Comparison of ENCODE assay signal across 1 cellular context in the genomic region with DNA sequence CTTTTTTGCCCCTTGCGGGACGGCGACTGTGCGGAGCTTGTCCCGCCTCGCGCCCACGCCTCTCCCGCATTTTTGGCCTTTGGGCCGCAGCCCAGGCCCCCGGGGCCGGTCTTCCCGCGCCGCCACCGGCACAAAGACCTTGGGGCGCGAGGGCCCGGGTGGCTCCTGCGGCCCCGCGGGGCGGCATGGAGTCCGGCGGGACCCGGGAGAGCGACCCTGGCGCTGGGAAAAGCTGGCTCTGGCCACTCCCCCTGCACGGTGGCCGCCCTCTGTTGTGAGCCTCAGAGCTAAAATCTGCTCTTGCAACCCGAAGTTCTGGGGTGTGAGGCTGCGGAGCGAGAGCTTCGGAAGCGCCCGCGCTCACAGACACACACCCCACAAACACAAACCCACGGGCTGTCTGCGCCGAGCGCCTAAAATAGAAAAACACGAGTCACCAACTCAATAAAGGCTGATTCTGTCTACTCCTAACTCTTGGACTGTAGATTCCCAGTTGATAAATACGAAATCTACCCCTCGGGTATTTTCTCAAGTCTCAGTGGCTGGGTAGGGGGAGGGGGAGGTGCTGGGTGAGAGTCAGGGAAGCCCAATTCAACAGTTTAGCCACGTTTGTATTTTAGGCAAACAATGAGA.
TF ChIP-seq lines count a peak whose summit lies in the region.

No MANE protein-coding gene starts in this region.

TF ChIP-seq in HepG2, 621 proteins besides CTCF, POLR2A, EP300 and RAD21 (continued from another document and continues in another):
- TF ChIP-seq, protein P1, sequence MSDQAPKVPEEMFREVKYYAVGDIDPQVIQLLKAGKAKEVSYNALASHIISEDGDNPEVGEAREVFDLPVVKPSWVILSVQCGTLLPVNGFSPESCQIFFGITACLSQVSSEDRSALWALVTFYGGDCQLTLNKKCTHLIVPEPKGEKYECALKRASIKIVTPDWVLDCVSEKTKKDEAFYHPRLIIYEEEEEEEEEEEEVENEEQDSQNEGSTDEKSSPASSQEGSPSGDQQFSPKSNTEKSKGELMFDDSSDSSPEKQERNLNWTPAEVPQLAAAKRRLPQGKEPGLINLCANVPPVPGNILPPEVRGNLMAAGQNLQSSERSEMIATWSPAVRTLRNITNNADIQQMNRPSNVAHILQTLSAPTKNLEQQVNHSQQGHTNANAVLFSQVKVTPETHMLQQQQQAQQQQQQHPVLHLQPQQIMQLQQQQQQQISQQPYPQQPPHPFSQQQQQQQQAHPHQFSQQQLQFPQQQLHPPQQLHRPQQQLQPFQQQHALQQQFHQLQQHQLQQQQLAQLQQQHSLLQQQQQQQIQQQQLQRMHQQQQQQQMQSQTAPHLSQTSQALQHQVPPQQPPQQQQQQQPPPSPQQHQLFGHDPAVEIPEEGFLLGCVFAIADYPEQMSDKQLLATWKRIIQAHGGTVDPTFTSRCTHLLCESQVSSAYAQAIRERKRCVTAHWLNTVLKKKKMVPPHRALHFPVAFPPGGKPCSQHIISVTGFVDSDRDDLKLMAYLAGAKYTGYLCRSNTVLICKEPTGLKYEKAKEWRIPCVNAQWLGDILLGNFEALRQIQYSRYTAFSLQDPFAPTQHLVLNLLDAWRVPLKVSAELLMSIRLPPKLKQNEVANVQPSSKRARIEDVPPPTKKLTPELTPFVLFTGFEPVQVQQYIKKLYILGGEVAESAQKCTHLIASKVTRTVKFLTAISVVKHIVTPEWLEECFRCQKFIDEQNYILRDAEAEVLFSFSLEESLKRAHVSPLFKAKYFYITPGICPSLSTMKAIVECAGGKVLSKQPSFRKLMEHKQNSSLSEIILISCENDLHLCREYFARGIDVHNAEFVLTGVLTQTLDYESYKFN (CRISPR knock-in tag; conservative IDR thresholded peaks at IDR 0.05): 0 out of 2 replicates have a peak, but pooled peaks have one; percentile 41
- no peak for TF ChIP-seq ZNF225 (CRISPR knock-in tag; IDR thresholded peaks at IDR 0.05)
- peak; percentile 55 for TF ChIP-seq HNRNPLL (IDR thresholded peaks at IDR 0.05; ENCODE audit: low read depth, low read length, poor library complexity, severe bottlenecking)
- no peak for TF ChIP-seq RORA (CRISPR knock-in tag; IDR thresholded peaks at IDR 0.05)
- peak; percentile 70; the same call in 1 of the 2 replicates for TF ChIP-seq ZNF709 (CRISPR knock-in tag; IDR thresholded peaks at IDR 0.05)
- TF ChIP-seq, protein P2, sequence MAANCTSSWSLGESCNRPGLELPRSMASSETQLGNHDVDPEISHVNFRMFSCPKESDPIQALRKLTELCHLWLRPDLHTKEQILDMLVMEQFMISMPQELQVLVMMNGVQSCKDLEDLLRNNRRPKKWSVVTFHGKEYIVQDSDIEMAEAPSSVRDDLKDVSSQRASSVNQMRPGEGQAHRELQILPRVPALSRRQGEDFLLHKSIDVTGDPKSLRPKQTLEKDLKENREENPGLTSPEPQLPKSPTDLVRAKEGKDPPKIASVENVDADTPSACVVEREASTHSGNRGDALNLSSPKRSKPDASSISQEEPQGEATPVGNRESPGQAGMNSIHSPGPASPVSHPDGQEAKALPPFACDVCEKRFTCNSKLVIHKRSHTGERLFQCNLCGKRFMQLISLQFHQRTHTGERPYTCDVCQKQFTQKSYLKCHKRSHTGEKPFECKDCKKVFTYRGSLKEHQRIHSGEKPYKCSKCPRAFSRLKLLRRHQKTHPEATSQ (CRISPR knock-in tag; IDR thresholded peaks at IDR 0.05; ENCODE audit: borderline replicate concordance): peak; percentile 60; the same call in 1 of the 2 replicates
- TF ChIP-seq, protein P3, sequence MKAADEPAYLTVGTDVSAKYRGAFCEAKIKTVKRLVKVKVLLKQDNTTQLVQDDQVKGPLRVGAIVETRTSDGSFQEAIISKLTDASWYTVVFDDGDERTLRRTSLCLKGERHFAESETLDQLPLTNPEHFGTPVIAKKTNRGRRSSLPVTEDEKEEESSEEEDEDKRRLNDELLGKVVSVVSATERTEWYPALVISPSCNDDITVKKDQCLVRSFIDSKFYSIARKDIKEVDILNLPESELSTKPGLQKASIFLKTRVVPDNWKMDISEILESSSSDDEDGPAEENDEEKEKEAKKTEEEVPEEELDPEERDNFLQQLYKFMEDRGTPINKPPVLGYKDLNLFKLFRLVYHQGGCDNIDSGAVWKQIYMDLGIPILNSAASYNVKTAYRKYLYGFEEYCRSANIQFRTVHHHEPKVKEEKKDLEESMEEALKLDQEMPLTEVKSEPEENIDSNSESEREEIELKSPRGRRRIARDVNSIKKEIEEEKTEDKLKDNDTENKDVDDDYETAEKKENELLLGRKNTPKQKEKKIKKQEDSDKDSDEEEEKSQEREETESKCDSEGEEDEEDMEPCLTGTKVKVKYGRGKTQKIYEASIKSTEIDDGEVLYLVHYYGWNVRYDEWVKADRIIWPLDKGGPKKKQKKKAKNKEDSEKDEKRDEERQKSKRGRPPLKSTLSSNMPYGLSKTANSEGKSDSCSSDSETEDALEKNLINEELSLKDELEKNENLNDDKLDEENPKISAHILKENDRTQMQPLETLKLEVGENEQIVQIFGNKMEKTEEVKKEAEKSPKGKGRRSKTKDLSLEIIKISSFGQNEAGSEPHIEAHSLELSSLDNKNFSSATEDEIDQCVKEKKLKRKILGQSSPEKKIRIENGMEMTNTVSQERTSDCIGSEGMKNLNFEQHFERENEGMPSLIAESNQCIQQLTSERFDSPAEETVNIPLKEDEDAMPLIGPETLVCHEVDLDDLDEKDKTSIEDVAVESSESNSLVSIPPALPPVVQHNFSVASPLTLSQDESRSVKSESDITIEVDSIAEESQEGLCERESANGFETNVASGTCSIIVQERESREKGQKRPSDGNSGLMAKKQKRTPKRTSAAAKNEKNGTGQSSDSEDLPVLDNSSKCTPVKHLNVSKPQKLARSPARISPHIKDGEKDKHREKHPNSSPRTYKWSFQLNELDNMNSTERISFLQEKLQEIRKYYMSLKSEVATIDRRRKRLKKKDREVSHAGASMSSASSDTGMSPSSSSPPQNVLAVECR (CRISPR knock-in tag; IDR thresholded peaks at IDR 0.05; ENCODE audit: borderline replicate concordance): peak; percentile 62; the same call in 1 of the 2 replicates
- TF ChIP-seq ISX (CRISPR knock-in tag; conservative IDR thresholded peaks at IDR 0.05): 0 out of 2 replicates have a peak, but pooled peaks have one; percentile 16
- TF ChIP-seq BRD4 (CRISPR knock-in tag; IDR thresholded peaks at IDR 0.05): 0 out of 2 replicates have a peak, but pooled peaks have one; percentile 43
- peak; percentile 95 for TF ChIP-seq AGO2 (optimal IDR thresholded peaks at IDR 0.05; ENCODE audit: low read depth, low read length)
- TF ChIP-seq GLI4 (CRISPR knock-in tag; IDR thresholded peaks at IDR 0.05; ENCODE audit: borderline replicate concordance): peak; percentile 32; the same call in 1 of the 2 replicates
- TF ChIP-seq, protein P4, sequence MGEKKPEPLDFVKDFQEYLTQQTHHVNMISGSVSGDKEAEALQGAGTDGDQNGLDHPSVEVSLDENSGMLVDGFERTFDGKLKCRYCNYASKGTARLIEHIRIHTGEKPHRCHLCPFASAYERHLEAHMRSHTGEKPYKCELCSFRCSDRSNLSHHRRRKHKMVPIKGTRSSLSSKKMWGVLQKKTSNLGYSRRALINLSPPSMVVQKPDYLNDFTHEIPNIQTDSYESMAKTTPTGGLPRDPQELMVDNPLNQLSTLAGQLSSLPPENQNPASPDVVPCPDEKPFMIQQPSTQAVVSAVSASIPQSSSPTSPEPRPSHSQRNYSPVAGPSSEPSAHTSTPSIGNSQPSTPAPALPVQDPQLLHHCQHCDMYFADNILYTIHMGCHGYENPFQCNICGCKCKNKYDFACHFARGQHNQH (CRISPR knock-in tag; IDR thresholded peaks at IDR 0.05): 0 out of 2 replicates have a peak, but pooled peaks have one; percentile 50
- TF ChIP-seq ZNF468 (CRISPR knock-in tag; IDR thresholded peaks at IDR 0.05): no peak
- TF ChIP-seq FOXC1 (CRISPR knock-in tag; IDR thresholded peaks at IDR 0.05; ENCODE audit: borderline replicate concordance): 0 out of 2 replicates have a peak, but pooled peaks have one; percentile 33
- peak; percentile 40; the same call in 1 of the 2 replicates for TF ChIP-seq KLF12 (CRISPR knock-in tag; IDR thresholded peaks at IDR 0.05; ENCODE audit: borderline replicate concordance)
- TF ChIP-seq ZNF678 (CRISPR knock-in tag; IDR thresholded peaks at IDR 0.05): no peak
- TF ChIP-seq ZNF746 (CRISPR knock-in tag; IDR thresholded peaks at IDR 0.05): no peak
- TF ChIP-seq ZNF567 (CRISPR knock-in tag; IDR thresholded peaks at IDR 0.05; ENCODE audit: borderline replicate concordance): no peak
- TF ChIP-seq ZNF205 (CRISPR knock-in tag; IDR thresholded peaks at IDR 0.05): peak; percentile 45; the same call in 1 of the 2 replicates
- 0 out of 2 replicates have a peak, but pooled peaks have one; percentile 16 for TF ChIP-seq SIN3A (IDR thresholded peaks at IDR 0.05; ENCODE audit: borderline replicate concordance, low read depth, low read length)
- TF ChIP-seq, protein P5, sequence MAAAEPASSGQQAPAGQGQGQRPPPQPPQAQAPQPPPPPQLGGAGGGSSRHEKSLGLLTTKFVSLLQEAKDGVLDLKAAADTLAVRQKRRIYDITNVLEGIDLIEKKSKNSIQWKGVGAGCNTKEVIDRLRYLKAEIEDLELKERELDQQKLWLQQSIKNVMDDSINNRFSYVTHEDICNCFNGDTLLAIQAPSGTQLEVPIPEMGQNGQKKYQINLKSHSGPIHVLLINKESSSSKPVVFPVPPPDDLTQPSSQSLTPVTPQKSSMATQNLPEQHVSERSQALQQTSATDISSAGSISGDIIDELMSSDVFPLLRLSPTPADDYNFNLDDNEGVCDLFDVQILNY (CRISPR knock-in tag; conservative IDR thresholded peaks at IDR 0.05): peak; percentile 60; the same call in 1 of the 2 replicates
- TF ChIP-seq ZNF660 (CRISPR knock-in tag; IDR thresholded peaks at IDR 0.05; ENCODE audit: borderline replicate concordance, low read depth): no peak
- peak; percentile 74; the same call in 1 of the 2 replicates for TF ChIP-seq NRL (CRISPR knock-in tag; IDR thresholded peaks at IDR 0.05; ENCODE audit: borderline replicate concordance)
- no peak for TF ChIP-seq FIP1L1 (IDR thresholded peaks at IDR 0.05; ENCODE audit: borderline replicate concordance, insufficient read depth, low read depth, low read length)
- TF ChIP-seq NFE2 (CRISPR knock-in tag; IDR thresholded peaks at IDR 0.05): no peak
- TF ChIP-seq SRY (CRISPR knock-in tag; IDR thresholded peaks at IDR 0.05): peak; percentile 80; the same call in 1 of the 2 replicates
- TF ChIP-seq, protein P6, sequence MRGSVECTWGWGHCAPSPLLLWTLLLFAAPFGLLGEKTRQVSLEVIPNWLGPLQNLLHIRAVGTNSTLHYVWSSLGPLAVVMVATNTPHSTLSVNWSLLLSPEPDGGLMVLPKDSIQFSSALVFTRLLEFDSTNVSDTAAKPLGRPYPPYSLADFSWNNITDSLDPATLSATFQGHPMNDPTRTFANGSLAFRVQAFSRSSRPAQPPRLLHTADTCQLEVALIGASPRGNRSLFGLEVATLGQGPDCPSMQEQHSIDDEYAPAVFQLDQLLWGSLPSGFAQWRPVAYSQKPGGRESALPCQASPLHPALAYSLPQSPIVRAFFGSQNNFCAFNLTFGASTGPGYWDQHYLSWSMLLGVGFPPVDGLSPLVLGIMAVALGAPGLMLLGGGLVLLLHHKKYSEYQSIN (CRISPR knock-in tag; IDR thresholded peaks at IDR 0.05; ENCODE audit: borderline replicate concordance): no peak
- no peak for TF ChIP-seq ZFYVE20 (CRISPR knock-in tag; IDR thresholded peaks at IDR 0.05; ENCODE audit: borderline replicate concordance, low read depth)
- 0 out of 2 replicates have a peak, but pooled peaks have one; percentile 58 for TF ChIP-seq AHR (CRISPR knock-in tag; IDR thresholded peaks at IDR 0.05)
- TF ChIP-seq ZNF780A (CRISPR knock-in tag; IDR thresholded peaks at IDR 0.05): no peak
- TF ChIP-seq, protein P7, sequence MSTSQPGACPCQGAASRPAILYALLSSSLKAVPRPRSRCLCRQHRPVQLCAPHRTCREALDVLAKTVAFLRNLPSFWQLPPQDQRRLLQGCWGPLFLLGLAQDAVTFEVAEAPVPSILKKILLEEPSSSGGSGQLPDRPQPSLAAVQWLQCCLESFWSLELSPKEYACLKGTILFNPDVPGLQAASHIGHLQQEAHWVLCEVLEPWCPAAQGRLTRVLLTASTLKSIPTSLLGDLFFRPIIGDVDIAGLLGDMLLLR (CRISPR knock-in tag; IDR thresholded peaks at IDR 0.05): 0 out of 2 replicates have a peak, but pooled peaks have one; percentile 65
- peak; percentile 42 for TF ChIP-seq HNRNPK (IDR thresholded peaks at IDR 0.05; ENCODE audit: low read depth, low read length, poor library complexity, severe bottlenecking)
- no peak for TF ChIP-seq NCOA1 (CRISPR knock-in tag; IDR thresholded peaks at IDR 0.05)
- TF ChIP-seq ZNF333 (CRISPR knock-in tag; IDR thresholded peaks at IDR 0.05; ENCODE audit: borderline replicate concordance): 0 out of 2 replicates have a peak, but pooled peaks have one; percentile 69
- TF ChIP-seq ZNF501 (CRISPR knock-in tag; IDR thresholded peaks at IDR 0.05): peak; percentile 93
- TF ChIP-seq, protein P8, sequence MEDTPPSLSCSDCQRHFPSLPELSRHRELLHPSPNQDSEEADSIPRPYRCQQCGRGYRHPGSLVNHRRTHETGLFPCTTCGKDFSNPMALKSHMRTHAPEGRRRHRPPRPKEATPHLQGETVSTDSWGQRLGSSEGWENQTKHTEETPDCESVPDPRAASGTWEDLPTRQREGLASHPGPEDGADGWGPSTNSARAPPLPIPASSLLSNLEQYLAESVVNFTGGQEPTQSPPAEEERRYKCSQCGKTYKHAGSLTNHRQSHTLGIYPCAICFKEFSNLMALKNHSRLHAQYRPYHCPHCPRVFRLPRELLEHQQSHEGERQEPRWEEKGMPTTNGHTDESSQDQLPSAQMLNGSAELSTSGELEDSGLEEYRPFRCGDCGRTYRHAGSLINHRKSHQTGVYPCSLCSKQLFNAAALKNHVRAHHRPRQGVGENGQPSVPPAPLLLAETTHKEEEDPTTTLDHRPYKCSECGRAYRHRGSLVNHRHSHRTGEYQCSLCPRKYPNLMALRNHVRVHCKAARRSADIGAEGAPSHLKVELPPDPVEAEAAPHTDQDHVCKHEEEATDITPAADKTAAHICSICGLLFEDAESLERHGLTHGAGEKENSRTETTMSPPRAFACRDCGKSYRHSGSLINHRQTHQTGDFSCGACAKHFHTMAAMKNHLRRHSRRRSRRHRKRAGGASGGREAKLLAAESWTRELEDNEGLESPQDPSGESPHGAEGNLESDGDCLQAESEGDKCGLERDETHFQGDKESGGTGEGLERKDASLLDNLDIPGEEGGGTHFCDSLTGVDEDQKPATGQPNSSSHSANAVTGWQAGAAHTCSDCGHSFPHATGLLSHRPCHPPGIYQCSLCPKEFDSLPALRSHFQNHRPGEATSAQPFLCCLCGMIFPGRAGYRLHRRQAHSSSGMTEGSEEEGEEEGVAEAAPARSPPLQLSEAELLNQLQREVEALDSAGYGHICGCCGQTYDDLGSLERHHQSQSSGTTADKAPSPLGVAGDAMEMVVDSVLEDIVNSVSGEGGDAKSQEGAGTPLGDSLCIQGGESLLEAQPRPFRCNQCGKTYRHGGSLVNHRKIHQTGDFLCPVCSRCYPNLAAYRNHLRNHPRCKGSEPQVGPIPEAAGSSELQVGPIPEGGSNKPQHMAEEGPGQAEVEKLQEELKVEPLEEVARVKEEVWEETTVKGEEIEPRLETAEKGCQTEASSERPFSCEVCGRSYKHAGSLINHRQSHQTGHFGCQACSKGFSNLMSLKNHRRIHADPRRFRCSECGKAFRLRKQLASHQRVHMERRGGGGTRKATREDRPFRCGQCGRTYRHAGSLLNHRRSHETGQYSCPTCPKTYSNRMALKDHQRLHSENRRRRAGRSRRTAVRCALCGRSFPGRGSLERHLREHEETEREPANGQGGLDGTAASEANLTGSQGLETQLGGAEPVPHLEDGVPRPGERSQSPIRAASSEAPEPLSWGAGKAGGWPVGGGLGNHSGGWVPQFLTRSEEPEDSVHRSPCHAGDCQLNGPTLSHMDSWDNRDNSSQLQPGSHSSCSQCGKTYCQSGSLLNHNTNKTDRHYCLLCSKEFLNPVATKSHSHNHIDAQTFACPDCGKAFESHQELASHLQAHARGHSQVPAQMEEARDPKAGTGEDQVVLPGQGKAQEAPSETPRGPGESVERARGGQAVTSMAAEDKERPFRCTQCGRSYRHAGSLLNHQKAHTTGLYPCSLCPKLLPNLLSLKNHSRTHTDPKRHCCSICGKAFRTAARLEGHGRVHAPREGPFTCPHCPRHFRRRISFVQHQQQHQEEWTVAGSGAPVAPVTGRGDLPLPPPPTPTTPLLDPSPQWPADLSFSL (CRISPR knock-in tag; IDR thresholded peaks at IDR 0.05): peak; percentile 71; the same call in 1 of the 2 replicates
